In genomic region chr13:101289764-101290163, GRCh38 we compare ENCODE assay signal across 9 cellular contexts.
A peak's percentile ranks its signal among the peaks of the same experiment; 100 is the strongest.
DNase-seq lines count a peak whose midpoint lies in the region; ATAC-seq lines count a peak whose summit lies in the region.
"Had no signal": no experiment of that assay in that cellular context is flagged by ENCODE, and none has a peak within 500 bp of the region (broad histone marks: within the 10 kb centered on the region; RNA-seq: fewer than 3 reads in every experiment).

No MANE protein-coding gene starts in this region.

- ATAC-seq in GM18870 (IDR thresholded peaks at IDR 0.05; ENCODE audit: unreplicated experiment), result no peak
- ATAC-seq: Panc1 had no signal

- peak; percentile 29 for DNase-seq in EL
- DNase-seq in NCI-H1436 (lab: John Stamatoyannopoulos, UW), result peak; percentile 93
- peak; percentile 5 for DNase-seq in amniotic stem cell (lab: John Stamatoyannopoulos, UW)
- DNase-seq in medulla oblongata (ENCODE audit: extremely low spot score), result peak; percentile 44
- DNase-seq in 8988T, result no peak
- DNase-seq in activated gamma-delta T cell (lab: John Stamatoyannopoulos, UW), result no peak
- no peak for DNase-seq in activated CD8-positive, alpha-beta memory T cell treated with anti-CD3 and anti-CD28 coated beads, Interleukin-2, amount 50 U/mL, for 48 hours

Comparison
In these comparisons a context has a peak if more than half of its experiments do, and no peak if none do; other contexts are left out.
1. DNase-seq: peak in EL (single experiment), NCI-H1436 (single experiment), amniotic stem cell (single experiment) and medulla oblongata (single experiment); none in 8988T (single experiment), activated gamma-delta T cell (single experiment) and activated CD8-positive, alpha-beta memory T cell treated with anti-CD3 and anti-CD28 coated beads, Interleukin-2, amount 50 U/mL, for 48 hours (single experiment).